1 cellular context compared by ENCODE assay signal in genomic region chr15:66019826-66020398, GRCh38.
TF ChIP-seq lines count a peak whose summit lies in the region.

No MANE protein-coding gene starts in this region.

TF ChIP-seq in HepG2, 621 proteins besides CTCF, POLR2A, EP300 and RAD21 (continued from another document):
- no peak for TF ChIP-seq ZNF407 (CRISPR knock-in tag; IDR thresholded peaks at IDR 0.05; ENCODE audit: not compliant biosample characterization)
- TF ChIP-seq ZKSCAN8 (CRISPR knock-in tag; IDR thresholded peaks at IDR 0.05; ENCODE audit: borderline replicate concordance): no peak
- TF ChIP-seq, protein P1, sequence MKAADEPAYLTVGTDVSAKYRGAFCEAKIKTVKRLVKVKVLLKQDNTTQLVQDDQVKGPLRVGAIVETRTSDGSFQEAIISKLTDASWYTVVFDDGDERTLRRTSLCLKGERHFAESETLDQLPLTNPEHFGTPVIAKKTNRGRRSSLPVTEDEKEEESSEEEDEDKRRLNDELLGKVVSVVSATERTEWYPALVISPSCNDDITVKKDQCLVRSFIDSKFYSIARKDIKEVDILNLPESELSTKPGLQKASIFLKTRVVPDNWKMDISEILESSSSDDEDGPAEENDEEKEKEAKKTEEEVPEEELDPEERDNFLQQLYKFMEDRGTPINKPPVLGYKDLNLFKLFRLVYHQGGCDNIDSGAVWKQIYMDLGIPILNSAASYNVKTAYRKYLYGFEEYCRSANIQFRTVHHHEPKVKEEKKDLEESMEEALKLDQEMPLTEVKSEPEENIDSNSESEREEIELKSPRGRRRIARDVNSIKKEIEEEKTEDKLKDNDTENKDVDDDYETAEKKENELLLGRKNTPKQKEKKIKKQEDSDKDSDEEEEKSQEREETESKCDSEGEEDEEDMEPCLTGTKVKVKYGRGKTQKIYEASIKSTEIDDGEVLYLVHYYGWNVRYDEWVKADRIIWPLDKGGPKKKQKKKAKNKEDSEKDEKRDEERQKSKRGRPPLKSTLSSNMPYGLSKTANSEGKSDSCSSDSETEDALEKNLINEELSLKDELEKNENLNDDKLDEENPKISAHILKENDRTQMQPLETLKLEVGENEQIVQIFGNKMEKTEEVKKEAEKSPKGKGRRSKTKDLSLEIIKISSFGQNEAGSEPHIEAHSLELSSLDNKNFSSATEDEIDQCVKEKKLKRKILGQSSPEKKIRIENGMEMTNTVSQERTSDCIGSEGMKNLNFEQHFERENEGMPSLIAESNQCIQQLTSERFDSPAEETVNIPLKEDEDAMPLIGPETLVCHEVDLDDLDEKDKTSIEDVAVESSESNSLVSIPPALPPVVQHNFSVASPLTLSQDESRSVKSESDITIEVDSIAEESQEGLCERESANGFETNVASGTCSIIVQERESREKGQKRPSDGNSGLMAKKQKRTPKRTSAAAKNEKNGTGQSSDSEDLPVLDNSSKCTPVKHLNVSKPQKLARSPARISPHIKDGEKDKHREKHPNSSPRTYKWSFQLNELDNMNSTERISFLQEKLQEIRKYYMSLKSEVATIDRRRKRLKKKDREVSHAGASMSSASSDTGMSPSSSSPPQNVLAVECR (CRISPR knock-in tag; IDR thresholded peaks at IDR 0.05; ENCODE audit: borderline replicate concordance): no peak
- 0 out of 2 replicates have a peak, but pooled peaks have one; percentile 15 for TF ChIP-seq NFYB (CRISPR knock-in tag; IDR thresholded peaks at IDR 0.05)
